ENCODE assay signal across 1 cellular context in the genomic region with DNA sequence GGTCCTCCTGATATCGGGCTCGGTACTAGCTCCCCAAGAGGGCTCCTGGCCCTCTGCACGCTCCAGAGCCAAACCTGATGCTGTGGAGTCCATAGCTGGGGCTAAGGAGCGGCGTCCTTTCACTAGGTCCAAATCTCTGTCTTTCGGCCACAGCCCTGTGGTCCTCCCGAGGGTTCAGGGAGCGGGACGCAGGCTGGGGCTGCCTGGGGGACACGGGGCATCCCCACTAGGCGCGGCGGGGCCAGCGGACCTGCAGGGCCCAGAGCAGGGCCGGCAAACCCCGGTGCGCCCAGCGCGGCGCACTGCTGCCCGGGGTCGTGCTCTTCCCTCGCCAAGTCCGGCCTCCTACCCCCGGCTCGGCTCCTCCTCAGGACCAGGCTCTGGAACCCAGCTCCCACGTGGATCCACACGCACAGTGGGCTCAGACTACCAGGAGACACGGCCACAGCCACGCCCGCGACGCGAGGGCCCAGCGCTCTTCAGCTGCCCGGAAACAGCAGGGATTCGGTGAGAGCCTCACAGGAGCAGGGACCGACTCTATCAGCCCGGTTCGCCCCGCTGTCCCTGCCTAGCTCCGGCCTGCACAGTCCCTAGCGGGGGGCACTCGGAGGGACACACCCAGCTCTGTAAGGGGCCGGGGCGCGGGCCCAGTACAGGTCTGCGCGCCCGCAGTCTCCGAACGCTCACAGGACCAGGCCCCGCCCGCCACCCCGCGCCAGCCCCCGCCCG.
TF ChIP-seq lines count a peak whose summit lies in the region.

No MANE protein-coding gene starts in this region.

TF ChIP-seq in HepG2, 621 proteins besides CTCF, POLR2A, EP300 and RAD21 (continued from another document and continues in another):
- TF ChIP-seq, protein P1, sequence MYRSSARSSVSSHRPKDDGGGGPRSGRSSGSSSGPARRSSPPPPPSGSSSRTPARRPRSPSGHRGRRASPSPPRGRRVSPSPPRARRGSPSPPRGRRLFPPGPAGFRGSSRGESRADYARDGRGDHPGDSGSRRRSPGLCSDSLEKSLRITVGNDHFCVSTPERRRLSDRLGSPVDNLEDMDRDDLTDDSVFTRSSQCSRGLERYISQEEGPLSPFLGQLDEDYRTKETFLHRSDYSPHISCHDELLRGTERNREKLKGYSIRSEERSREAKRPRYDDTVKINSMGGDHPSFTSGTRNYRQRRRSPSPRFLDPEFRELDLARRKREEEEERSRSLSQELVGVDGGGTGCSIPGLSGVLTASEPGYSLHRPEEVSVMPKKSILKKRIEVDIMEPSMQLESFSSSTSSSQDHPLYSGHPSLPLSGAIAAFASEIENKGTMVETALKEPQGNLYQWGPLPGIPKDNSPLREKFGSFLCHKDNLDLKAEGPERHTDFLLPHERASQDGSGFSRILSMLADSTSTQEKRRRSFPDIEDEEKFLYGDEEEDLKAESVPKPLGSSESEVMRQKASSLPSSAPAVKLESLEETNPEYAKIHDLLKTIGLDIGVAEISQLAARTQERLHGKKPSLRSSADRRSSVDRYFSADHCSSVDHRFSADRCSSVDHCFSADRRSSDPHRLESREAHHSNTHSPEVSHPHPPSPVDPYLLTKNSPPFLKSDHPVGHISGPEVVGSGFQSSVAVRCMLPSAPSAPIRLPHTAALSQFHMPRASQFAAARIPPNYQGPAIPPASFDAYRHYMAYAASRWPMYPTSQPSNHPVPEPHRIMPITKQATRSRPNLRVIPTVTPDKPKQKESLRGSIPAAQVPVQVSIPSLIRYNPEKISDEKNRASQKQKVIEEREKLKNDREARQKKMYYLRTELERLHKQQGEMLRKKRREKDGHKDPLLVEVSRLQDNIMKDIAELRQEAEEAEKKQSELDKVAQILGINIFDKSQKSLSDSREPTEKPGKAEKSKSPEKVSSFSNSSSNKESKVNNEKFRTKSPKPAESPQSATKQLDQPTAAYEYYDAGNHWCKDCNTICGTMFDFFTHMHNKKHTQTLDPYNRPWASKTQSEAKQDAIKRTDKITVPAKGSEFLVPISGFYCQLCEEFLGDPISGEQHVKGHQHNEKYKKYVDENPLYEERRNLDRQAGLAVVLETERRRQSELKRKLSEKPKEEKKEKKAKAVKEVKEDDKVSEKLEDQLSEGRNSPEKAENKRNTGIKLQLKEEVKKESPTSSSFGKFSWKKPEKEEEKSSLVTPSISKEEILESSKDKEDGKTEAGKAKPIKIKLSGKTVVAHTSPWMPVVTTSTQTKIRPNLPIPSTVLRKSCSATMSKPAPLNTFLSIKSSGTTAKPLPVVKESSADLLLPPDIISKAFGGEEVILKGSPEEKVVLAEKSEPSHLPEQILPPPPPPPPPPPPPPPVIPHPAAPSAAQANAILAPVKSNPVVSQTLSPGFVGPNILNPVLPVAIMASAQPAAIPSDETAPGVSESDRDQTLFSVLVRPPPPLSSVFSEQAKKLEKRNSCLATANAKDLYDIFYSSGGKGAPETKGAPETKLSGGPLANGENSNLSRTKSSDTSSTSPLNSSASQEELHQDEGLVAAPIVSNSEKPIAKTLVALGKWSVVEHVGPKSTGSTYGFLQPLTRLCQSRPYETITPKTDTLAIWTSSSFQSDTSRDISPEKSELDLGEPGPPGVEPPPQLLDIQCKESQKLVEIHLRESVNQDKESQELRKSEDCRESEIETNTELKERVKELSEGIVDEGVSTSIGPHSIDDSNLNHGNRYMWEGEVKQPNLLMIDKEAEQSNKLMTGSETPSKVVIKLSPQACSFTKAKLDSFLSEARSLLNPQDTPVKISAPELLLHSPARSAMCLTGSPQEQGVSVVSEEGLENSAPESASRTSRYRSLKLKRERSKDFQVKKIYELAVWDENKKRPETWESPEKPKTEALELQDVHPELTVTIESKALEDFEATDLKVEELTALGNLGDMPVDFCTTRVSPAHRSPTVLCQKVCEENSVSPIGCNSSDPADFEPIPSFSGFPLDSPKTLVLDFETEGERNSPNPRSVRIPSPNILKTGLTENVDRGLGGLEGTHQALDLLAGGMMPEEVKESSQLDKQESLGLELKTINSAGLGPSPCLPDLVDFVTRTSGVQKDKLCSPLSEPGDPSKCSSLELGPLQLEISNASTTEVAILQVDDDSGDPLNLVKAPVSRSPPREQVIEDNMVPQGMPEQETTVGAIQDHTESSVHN (CRISPR knock-in tag; IDR thresholded peaks at IDR 0.05), result 0 out of 2 replicates have a peak, but pooled peaks have one; percentile 51
- TF ChIP-seq, protein P2, sequence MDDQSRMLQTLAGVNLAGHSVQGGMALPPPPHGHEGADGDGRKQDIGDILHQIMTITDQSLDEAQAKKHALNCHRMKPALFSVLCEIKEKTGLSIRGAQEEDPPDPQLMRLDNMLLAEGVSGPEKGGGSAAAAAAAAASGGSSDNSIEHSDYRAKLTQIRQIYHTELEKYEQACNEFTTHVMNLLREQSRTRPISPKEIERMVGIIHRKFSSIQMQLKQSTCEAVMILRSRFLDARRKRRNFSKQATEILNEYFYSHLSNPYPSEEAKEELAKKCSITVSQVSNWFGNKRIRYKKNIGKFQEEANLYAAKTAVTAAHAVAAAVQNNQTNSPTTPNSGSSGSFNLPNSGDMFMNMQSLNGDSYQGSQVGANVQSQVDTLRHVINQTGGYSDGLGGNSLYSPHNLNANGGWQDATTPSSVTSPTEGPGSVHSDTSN (CRISPR knock-in tag; IDR thresholded peaks at IDR 0.05; ENCODE audit: borderline replicate concordance), result no peak
- TF ChIP-seq SPEN (CRISPR knock-in tag; IDR thresholded peaks at IDR 0.05; ENCODE audit: low read depth) (no peak; the same call in 1 of the 2 replicates), GATA4 (IDR thresholded peaks at IDR 0.05; ENCODE audit: borderline replicate concordance, low read depth) (no peak), ZNF382 (CRISPR knock-in tag; IDR thresholded peaks at IDR 0.05; ENCODE audit: borderline replicate concordance) (no peak), PHF20 (CRISPR knock-in tag; IDR thresholded peaks at IDR 0.05) (no peak), SMC3 (IDR thresholded peaks at IDR 0.05; ENCODE audit: low read length) (no peak), FLYWCH1 (CRISPR knock-in tag; IDR thresholded peaks at IDR 0.05) (no peak)
- TF ChIP-seq, protein P3, sequence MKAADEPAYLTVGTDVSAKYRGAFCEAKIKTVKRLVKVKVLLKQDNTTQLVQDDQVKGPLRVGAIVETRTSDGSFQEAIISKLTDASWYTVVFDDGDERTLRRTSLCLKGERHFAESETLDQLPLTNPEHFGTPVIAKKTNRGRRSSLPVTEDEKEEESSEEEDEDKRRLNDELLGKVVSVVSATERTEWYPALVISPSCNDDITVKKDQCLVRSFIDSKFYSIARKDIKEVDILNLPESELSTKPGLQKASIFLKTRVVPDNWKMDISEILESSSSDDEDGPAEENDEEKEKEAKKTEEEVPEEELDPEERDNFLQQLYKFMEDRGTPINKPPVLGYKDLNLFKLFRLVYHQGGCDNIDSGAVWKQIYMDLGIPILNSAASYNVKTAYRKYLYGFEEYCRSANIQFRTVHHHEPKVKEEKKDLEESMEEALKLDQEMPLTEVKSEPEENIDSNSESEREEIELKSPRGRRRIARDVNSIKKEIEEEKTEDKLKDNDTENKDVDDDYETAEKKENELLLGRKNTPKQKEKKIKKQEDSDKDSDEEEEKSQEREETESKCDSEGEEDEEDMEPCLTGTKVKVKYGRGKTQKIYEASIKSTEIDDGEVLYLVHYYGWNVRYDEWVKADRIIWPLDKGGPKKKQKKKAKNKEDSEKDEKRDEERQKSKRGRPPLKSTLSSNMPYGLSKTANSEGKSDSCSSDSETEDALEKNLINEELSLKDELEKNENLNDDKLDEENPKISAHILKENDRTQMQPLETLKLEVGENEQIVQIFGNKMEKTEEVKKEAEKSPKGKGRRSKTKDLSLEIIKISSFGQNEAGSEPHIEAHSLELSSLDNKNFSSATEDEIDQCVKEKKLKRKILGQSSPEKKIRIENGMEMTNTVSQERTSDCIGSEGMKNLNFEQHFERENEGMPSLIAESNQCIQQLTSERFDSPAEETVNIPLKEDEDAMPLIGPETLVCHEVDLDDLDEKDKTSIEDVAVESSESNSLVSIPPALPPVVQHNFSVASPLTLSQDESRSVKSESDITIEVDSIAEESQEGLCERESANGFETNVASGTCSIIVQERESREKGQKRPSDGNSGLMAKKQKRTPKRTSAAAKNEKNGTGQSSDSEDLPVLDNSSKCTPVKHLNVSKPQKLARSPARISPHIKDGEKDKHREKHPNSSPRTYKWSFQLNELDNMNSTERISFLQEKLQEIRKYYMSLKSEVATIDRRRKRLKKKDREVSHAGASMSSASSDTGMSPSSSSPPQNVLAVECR (CRISPR knock-in tag; IDR thresholded peaks at IDR 0.05; ENCODE audit: borderline replicate concordance), result peak; percentile 65; the same call in 1 of the 2 replicates
- TF ChIP-seq, protein P4, sequence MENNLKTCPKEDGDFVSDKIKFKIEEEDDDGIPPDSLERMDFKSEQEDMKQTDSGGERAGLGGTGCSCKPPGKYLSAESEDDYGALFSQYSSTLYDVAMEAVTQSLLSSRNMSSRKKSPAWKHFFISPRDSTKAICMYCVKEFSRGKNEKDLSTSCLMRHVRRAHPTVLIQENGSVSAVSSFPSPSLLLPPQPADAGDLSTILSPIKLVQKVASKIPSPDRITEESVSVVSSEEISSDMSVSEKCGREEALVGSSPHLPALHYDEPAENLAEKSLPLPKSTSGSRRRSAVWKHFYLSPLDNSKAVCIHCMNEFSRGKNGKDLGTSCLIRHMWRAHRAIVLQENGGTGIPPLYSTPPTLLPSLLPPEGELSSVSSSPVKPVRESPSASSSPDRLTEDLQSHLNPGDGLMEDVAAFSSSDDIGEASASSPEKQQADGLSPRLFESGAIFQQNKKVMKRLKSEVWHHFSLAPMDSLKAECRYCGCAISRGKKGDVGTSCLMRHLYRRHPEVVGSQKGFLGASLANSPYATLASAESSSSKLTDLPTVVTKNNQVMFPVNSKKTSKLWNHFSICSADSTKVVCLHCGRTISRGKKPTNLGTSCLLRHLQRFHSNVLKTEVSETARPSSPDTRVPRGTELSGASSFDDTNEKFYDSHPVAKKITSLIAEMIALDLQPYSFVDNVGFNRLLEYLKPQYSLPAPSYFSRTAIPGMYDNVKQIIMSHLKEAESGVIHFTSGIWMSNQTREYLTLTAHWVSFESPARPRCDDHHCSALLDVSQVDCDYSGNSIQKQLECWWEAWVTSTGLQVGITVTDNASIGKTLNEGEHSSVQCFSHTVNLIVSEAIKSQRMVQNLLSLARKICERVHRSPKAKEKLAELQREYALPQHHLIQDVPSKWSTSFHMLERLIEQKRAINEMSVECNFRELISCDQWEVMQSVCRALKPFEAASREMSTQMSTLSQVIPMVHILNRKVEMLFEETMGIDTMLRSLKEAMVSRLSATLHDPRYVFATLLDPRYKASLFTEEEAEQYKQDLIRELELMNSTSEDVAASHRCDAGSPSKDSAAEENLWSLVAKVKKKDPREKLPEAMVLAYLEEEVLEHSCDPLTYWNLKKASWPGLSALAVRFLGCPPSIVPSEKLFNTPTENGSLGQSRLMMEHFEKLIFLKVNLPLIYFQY (CRISPR knock-in tag; IDR thresholded peaks at IDR 0.05; ENCODE audit: borderline replicate concordance), result no peak
- TF ChIP-seq, protein P5, sequence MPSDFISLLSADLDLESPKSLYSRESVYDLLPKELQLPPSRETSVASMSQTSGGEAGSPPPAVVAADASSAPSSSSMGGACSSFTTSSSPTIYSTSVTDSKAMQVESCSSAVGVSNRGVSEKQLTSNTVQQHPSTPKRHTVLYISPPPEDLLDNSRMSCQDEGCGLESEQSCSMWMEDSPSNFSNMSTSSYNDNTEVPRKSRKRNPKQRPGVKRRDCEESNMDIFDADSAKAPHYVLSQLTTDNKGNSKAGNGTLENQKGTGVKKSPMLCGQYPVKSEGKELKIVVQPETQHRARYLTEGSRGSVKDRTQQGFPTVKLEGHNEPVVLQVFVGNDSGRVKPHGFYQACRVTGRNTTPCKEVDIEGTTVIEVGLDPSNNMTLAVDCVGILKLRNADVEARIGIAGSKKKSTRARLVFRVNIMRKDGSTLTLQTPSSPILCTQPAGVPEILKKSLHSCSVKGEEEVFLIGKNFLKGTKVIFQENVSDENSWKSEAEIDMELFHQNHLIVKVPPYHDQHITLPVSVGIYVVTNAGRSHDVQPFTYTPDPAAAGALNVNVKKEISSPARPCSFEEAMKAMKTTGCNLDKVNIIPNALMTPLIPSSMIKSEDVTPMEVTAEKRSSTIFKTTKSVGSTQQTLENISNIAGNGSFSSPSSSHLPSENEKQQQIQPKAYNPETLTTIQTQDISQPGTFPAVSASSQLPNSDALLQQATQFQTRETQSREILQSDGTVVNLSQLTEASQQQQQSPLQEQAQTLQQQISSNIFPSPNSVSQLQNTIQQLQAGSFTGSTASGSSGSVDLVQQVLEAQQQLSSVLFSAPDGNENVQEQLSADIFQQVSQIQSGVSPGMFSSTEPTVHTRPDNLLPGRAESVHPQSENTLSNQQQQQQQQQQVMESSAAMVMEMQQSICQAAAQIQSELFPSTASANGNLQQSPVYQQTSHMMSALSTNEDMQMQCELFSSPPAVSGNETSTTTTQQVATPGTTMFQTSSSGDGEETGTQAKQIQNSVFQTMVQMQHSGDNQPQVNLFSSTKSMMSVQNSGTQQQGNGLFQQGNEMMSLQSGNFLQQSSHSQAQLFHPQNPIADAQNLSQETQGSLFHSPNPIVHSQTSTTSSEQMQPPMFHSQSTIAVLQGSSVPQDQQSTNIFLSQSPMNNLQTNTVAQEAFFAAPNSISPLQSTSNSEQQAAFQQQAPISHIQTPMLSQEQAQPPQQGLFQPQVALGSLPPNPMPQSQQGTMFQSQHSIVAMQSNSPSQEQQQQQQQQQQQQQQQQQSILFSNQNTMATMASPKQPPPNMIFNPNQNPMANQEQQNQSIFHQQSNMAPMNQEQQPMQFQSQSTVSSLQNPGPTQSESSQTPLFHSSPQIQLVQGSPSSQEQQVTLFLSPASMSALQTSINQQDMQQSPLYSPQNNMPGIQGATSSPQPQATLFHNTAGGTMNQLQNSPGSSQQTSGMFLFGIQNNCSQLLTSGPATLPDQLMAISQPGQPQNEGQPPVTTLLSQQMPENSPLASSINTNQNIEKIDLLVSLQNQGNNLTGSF (CRISPR knock-in tag; IDR thresholded peaks at IDR 0.05), result no peak
- TF ChIP-seq, protein P6, sequence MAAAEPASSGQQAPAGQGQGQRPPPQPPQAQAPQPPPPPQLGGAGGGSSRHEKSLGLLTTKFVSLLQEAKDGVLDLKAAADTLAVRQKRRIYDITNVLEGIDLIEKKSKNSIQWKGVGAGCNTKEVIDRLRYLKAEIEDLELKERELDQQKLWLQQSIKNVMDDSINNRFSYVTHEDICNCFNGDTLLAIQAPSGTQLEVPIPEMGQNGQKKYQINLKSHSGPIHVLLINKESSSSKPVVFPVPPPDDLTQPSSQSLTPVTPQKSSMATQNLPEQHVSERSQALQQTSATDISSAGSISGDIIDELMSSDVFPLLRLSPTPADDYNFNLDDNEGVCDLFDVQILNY (CRISPR knock-in tag; conservative IDR thresholded peaks at IDR 0.05), result no peak
- TF ChIP-seq, protein P7, sequence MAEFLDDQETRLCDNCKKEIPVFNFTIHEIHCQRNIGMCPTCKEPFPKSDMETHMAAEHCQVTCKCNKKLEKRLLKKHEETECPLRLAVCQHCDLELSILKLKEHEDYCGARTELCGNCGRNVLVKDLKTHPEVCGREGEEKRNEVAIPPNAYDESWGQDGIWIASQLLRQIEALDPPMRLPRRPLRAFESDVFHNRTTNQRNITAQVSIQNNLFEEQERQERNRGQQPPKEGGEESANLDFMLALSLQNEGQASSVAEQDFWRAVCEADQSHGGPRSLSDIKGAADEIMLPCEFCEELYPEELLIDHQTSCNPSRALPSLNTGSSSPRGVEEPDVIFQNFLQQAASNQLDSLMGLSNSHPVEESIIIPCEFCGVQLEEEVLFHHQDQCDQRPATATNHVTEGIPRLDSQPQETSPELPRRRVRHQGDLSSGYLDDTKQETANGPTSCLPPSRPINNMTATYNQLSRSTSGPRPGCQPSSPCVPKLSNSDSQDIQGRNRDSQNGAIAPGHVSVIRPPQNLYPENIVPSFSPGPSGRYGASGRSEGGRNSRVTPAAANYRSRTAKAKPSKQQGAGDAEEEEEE (CRISPR knock-in tag; IDR thresholded peaks at IDR 0.05; ENCODE audit: borderline replicate concordance), result no peak
- TF ChIP-seq, protein P8, sequence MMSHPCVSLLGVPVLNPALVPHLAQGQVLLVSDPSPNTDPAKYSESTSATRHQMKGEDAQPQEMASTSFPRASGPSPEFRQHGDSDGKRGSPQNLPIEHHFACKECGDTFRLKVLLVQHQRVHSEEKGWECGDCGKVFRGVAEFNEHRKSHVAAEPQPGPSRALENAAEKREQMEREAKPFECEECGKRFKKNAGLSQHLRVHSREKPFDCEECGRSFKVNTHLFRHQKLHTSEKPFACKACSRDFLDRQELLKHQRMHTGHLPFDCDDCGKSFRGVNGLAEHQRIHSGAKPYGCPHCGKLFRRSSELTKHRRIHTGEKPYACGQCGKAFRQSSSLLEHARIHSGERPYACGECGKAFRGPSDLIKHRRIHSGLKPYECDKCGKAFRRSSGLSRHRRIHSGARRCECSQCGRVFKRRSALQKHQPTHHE (CRISPR knock-in tag; IDR thresholded peaks at IDR 0.05; ENCODE audit: borderline replicate concordance), result 0 out of 2 replicates have a peak, but pooled peaks have one; percentile 41
